Comparison of ENCODE assay signal across 19 cellular contexts in the genomic region with DNA sequence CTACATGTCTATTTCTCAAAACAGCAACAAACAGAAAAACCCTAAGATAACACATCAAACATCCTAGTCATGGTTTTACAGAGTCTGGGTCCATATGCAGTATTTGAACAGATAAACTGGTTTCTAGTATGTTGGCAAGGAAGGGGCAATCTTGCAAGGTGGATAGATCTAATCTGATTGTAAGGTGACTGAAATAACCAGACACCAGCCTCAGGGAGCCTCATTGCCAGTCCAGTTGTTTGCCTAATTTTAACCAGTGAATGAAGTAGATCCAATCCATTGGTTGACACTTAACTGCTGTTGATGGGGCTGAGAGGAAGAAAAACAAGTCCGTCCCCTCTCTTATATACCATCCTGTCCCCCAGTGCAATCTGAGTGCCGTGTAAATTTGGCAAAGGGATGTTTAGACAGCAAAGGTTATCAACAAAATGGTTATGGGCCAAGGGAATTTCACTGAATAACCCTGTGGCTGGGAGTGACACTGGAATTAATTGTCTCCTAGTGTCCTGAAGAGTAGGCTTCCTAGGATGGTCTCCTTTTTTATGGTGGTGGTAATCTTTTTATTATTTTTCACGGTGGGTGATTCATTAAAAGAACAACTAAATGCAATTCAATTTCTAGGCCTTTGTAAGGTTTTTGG.
DNase-seq lines count a peak whose midpoint lies in the region; FAIRE-seq and TF ChIP-seq lines count a peak whose summit lies in the region.
"Had no signal": no experiment of that assay in that cellular context is flagged by ENCODE, and none has a peak within 500 bp of the region (broad histone marks: within the 10 kb centered on the region; RNA-seq: fewer than 3 reads in every experiment).

No MANE protein-coding gene starts in this region.

- H3K27ac Mint-ChIP-seq in nephron progenitor cell, result peak overlapping the region; percentile 73
- no peak overlapping the region for H3K27ac Mint-ChIP-seq in activated T-helper 2 cell treated with anti-CD3 and anti-CD28 coated beads, Interferon-gamma antibody, Interleukin-2, Interleukin-4, amounts not matched to agents 10 μg/mL and 5 μg/mL and 100 μg/mL, durations not matched to agents 14 hours and 24 hours and 36 hours
- H3K27ac Mint-ChIP-seq: dendritic cell treated with granulocyte-macrophage colony-stimulating factor and Interleukin-4, amounts not matched to agents 40 ng/mL and 50 ng/mL, for 4 days; memory B cell; stimulated activated naive CD8-positive, alpha-beta T cell treated with anti-CD3 and anti-CD28 coated beads, Interleukin-15, Interleukin-2, amounts not matched to agents 100 ng/mL and 50 ng/mL, for 24 hours; T-helper 2 cell treated with Interferon-gamma antibody and Interleukin-4, amounts not matched to agents 5 μg/mL and 100 μg/mL, for 36 hours had no signal

- peak overlapping the region; percentile 32; the same call in 1 of the 2 replicates for H3K27ac ChIP-seq in C4-2B
- H3K27ac ChIP-seq: gastrocnemius medialis, neutrophil, psoas muscle had no signal

- no peak for DNase-seq in GM18507 (ENCODE audit: extremely low spot score, insufficient read length, low read depth)
- DNase-seq in SHP77 treated with DMSO at 0.1 percent for 48 hours (lab: John Stamatoyannopoulos, UW), result peak; percentile 55
- no peak for DNase-seq in nephron progenitor cell
- no peak for DNase-seq in foreskin melanocyte
- DNase-seq in activated T-helper 2 cell treated with anti-CD3 and anti-CD28 coated beads, Interferon-gamma antibody, Interleukin-2, Interleukin-4, amounts not matched to agents 10 μg/mL and 5 μg/mL and 100 μg/mL, durations not matched to agents 14 hours and 24 hours and 36 hours (ENCODE audit: low spot score), result no peak
- no peak for DNase-seq in RKO (ENCODE audit: low spot score)
- DNase-seq: activated effector memory CD4-positive, alpha-beta T cell treated with anti-CD3 and anti-CD28 coated beads, Interleukin-2, amount 50 U/mL, for 16 hours; activated naive CD8-positive, alpha-beta T cell treated with anti-CD3 and anti-CD28 coated beads, Interleukin-2, amount 10 ng/mL, durations not matched to agents 7 days and 5 days; gastrocnemius medialis; GF-D8; psoas muscle had no signal

- H3K4me1 Mint-ChIP-seq in nephron progenitor cell, result peaks cover 44% of the 10 kb centered on the region
- H3K4me1 Mint-ChIP-seq in activated T-helper 2 cell treated with anti-CD3 and anti-CD28 coated beads, Interferon-gamma antibody, Interleukin-2, Interleukin-4, amounts not matched to agents 10 μg/mL and 5 μg/mL and 100 μg/mL, durations not matched to agents 14 hours and 24 hours and 36 hours (ENCODE audit: low read depth), result peaks cover 26% of the 10 kb centered on the region
- H3K4me1 Mint-ChIP-seq: central memory CD8-positive, alpha-beta T cell; memory B cell had no signal

- H3K4me3 Mint-ChIP-seq in nephron progenitor cell, result no peak overlapping the region
- no peak overlapping the region for H3K4me3 Mint-ChIP-seq in activated T-helper 2 cell treated with anti-CD3 and anti-CD28 coated beads, Interferon-gamma antibody, Interleukin-2, Interleukin-4, amounts not matched to agents 10 μg/mL and 5 μg/mL and 100 μg/mL, durations not matched to agents 14 hours and 24 hours and 36 hours (ENCODE audit: low read depth)
- H3K4me3 Mint-ChIP-seq: activated naive CD8-positive, alpha-beta T cell treated with anti-CD3 and anti-CD28 coated beads, Interleukin-2, amount 10 ng/mL, durations not matched to agents 7 days and 5 days; central memory CD8-positive, alpha-beta T cell; dendritic cell treated with granulocyte-macrophage colony-stimulating factor and Interleukin-4, amounts not matched to agents 40 ng/mL and 50 ng/mL, for 4 days; memory B cell; stimulated activated naive CD8-positive, alpha-beta T cell treated with anti-CD3 and anti-CD28 coated beads, Interleukin-15, Interleukin-2, amounts not matched to agents 100 ng/mL and 50 ng/mL, for 24 hours; T-helper 2 cell treated with Interferon-gamma antibody and Interleukin-4, amounts not matched to agents 5 μg/mL and 100 μg/mL, for 36 hours had no signal

- no peaks in the 10 kb centered on the region for H3K9me3 Mint-ChIP-seq in nephron progenitor cell
- no peaks in the 10 kb centered on the region for H3K9me3 Mint-ChIP-seq in activated T-helper 2 cell treated with anti-CD3 and anti-CD28 coated beads, Interferon-gamma antibody, Interleukin-2, Interleukin-4, amounts not matched to agents 10 μg/mL and 5 μg/mL and 100 μg/mL, durations not matched to agents 14 hours and 24 hours and 36 hours
- H3K9me3 Mint-ChIP-seq: activated naive CD8-positive, alpha-beta T cell treated with anti-CD3 and anti-CD28 coated beads, Interleukin-2, amount 10 ng/mL, durations not matched to agents 7 days and 5 days; central memory CD8-positive, alpha-beta T cell; dendritic cell treated with granulocyte-macrophage colony-stimulating factor and Interleukin-4, amounts not matched to agents 40 ng/mL and 50 ng/mL, for 4 days; memory B cell; stimulated activated naive CD8-positive, alpha-beta T cell treated with anti-CD3 and anti-CD28 coated beads, Interleukin-15, Interleukin-2, amounts not matched to agents 100 ng/mL and 50 ng/mL, for 24 hours; T-helper 2 cell treated with Interferon-gamma antibody and Interleukin-4, amounts not matched to agents 5 μg/mL and 100 μg/mL, for 36 hours had no signal

- peak; percentile 24 for FAIRE-seq in GM18507 (lab: Jason Lieb, UNC)
- FAIRE-seq: endometrium had no signal

- TF ChIP-seq CTCF in C4-2B (conservative IDR thresholded peaks at IDR 0.05) (no peak), nephron progenitor cell (IDR thresholded peaks at IDR 0.05) (no peak)

- peaks cover 2% of the 10 kb centered on the region for H3K27me3 Mint-ChIP-seq in nephron progenitor cell (ENCODE audit: low read depth, poor library complexity)
- H3K27me3 Mint-ChIP-seq in activated T-helper 2 cell treated with anti-CD3 and anti-CD28 coated beads, Interferon-gamma antibody, Interleukin-2, Interleukin-4, amounts not matched to agents 10 μg/mL and 5 μg/mL and 100 μg/mL, durations not matched to agents 14 hours and 24 hours and 36 hours (ENCODE audit: low read depth), result peaks cover 7% of the 10 kb centered on the region
- H3K27me3 Mint-ChIP-seq: activated naive CD8-positive, alpha-beta T cell treated with anti-CD3 and anti-CD28 coated beads, Interleukin-2, amount 10 ng/mL, durations not matched to agents 7 days and 5 days; central memory CD8-positive, alpha-beta T cell; dendritic cell treated with granulocyte-macrophage colony-stimulating factor and Interleukin-4, amounts not matched to agents 40 ng/mL and 50 ng/mL, for 4 days; memory B cell; stimulated activated naive CD8-positive, alpha-beta T cell treated with anti-CD3 and anti-CD28 coated beads, Interleukin-15, Interleukin-2, amounts not matched to agents 100 ng/mL and 50 ng/mL, for 24 hours had no signal

- no peaks in the 10 kb centered on the region for H3K36me3 Mint-ChIP-seq in nephron progenitor cell (ENCODE audit: low read depth)
- no peaks in the 10 kb centered on the region for H3K36me3 Mint-ChIP-seq in activated T-helper 2 cell treated with anti-CD3 and anti-CD28 coated beads, Interferon-gamma antibody, Interleukin-2, Interleukin-4, amounts not matched to agents 10 μg/mL and 5 μg/mL and 100 μg/mL, durations not matched to agents 14 hours and 24 hours and 36 hours (ENCODE audit: low read depth)
- H3K36me3 Mint-ChIP-seq: activated naive CD8-positive, alpha-beta T cell treated with anti-CD3 and anti-CD28 coated beads, Interleukin-2, amount 10 ng/mL, durations not matched to agents 7 days and 5 days; memory B cell had no signal

- intact Hi-C loops in activated T-helper 2 cell treated with anti-CD3 and anti-CD28 coated beads, Interferon-gamma antibody, Interleukin-2, Interleukin-4, amounts not matched to agents 10 μg/mL and 5 μg/mL and 100 μg/mL, durations not matched to agents 14 hours and 24 hours and 36 hours (cut with micrococcal nuclease), result loop anchor here (1.0 to 5.0 kb wide), 2 partner anchors 157 to 173 kb away; no protein-coding TSS in a partner anchor
